Comparison of ENCODE assay signal across 4 cellular contexts in the genomic region with DNA sequence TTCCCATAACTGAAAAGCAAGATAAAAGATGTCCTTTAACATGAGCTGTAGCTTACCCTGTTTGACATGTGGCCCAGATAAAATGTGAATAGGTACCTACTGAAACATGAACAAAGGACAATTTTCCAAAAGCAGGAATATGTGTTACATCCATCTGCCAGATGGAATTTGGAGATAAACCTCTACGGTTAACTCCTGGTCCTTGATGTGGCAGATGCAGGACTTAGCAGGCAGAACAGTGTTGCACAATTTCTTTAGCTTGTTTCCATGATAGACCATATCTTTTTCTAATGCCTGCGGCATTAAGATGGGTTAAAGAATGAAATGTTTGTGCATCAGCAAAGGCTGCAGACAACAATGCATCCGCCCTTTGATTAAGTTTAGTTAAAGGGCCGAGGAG. TPM values are rescaled to one million over a fixed set of nuclear protein-coding genes. Genes with fewer than 3 reads are reported as not detected.
"Had no signal": no experiment of that assay in that cellular context is flagged by ENCODE, and none has a peak within 500 bp of the region (broad histone marks: within the 10 kb centered on the region; RNA-seq: fewer than 3 reads in every experiment).

No MANE protein-coding gene starts in this region.

RNA-seq across cellular contexts. Expression of a gene that starts 14.6 kb away (rescaled TPM):
- total RNA-seq: esophagus mucosa, gastrocnemius medialis, vagina had no signal
- polyA plus RNA-seq: fibroblast of lung had no signal
